8 cellular contexts compared by ENCODE assay signal in genomic region chr18:54444309-54444914, GRCh38.
DNase-seq lines count a peak whose midpoint lies in the region; TF ChIP-seq lines count a peak whose summit lies in the region.

No MANE protein-coding gene starts in this region.

- H3K4me3 ChIP-seq in uterus, result no peak overlapping the region
- H3K4me3 ChIP-seq in CD4-positive, alpha-beta memory T cell (ENCODE audit: low read length in 2 of 2), result no peak overlapping the region

- TF ChIP-seq CTCF in GM20000 (IDR thresholded peaks at IDR 0.05; ENCODE audit: extremely low read depth, missing control alignments), result peak; percentile 70
- TF ChIP-seq CTCF in uterus (IDR thresholded peaks at IDR 0.05), result peak; percentile 16 to 38 (median 30)

- no peak for TF ChIP-seq POLR2A in uterus (IDR thresholded peaks at IDR 0.05)

- peak; percentile 9 for DNase-seq in GDM1 (lab: John Stamatoyannopoulos, UW)
- peak; percentile 44 for DNase-seq in GM20000 (ENCODE audit: low spot score)
- peak; percentile 65 for DNase-seq in HT1080 (ENCODE audit: low read depth)
- peak; percentile 20 for DNase-seq in SKM-1 (lab: John Stamatoyannopoulos, UW; ENCODE audit: unreplicated experiment)
- peak; percentile 73 for DNase-seq in ecto neural progenitor cell (ENCODE audit: low spot score)
- DNase-seq in midbrain (lab: John Stamatoyannopoulos, UW), result peak; percentile 67
- peak in 1 of 2 donors; percentile 17 for DNase-seq in uterus
- no peak for DNase-seq in CD4-positive, alpha-beta memory T cell

- peaks cover 0 to 2% (median 0%) of the 10 kb centered on the region in 8 donors for H3K9me3 Mint-ChIP-seq in CD4-positive, alpha-beta memory T cell

- peaks cover 16 to 21% of the 10 kb centered on the region in 2 donors for H3K27me3 Mint-ChIP-seq in CD4-positive, alpha-beta memory T cell

- no peak overlapping the region for H3K27ac ChIP-seq in uterus
- no peak overlapping the region for H3K27ac ChIP-seq in CD4-positive, alpha-beta memory T cell (ENCODE audit: low read depth, low read length)

- H3K4me3 Mint-ChIP-seq in CD4-positive, alpha-beta memory T cell, result no peak overlapping the region

- no peaks in the 10 kb centered on the region for H3K36me3 Mint-ChIP-seq in CD4-positive, alpha-beta memory T cell

- intact Hi-C loops in uterus (cut with DNase I; ENCODE audit: low total_unique reads), result no loop called here
- intact Hi-C loops in CD4-positive, alpha-beta memory T cell (cut with micrococcal nuclease), result loop anchor here (1.0 kb wide), 1 partner anchor 539 kb away; no protein-coding TSS in a partner anchor

- no peaks in the 10 kb centered on the region for H3K36me3 ChIP-seq in uterus
- H3K36me3 ChIP-seq in CD4-positive, alpha-beta memory T cell (ENCODE audit: insufficient read depth, low read length), result no peaks in the 10 kb centered on the region

- no peaks in the 10 kb centered on the region for H3K27me3 ChIP-seq in uterus
- H3K27me3 ChIP-seq in CD4-positive, alpha-beta memory T cell (ENCODE audit: insufficient read depth, low read length), result no peaks in the 10 kb centered on the region

- POLR2A ChIA-PET in CD4-positive, alpha-beta memory T cell (lab: Charles Lee; ENCODE audit: partially characterized antibody), result no interaction called here

- CTCF ChIA-PET in CD4-positive, alpha-beta memory T cell (lab: Charles Lee; ENCODE audit: partially characterized antibody), result interaction anchor here (1.5 kb wide), 1 partner anchor 539 kb away, joined by 12 read pairs; no protein-coding TSS in a partner anchor

- H3K27ac Mint-ChIP-seq in CD4-positive, alpha-beta memory T cell, result no peak overlapping the region

- no peaks in the 10 kb centered on the region for H3K9me3 ChIP-seq in uterus
- no peaks in the 10 kb centered on the region for H3K9me3 ChIP-seq in CD4-positive, alpha-beta memory T cell (ENCODE audit: control insufficient read depth in 1 of 2, low read length in 2 of 2)

- no peaks in the 10 kb centered on the region for H3K4me1 ChIP-seq in uterus
- no peaks in the 10 kb centered on the region for H3K4me1 ChIP-seq in CD4-positive, alpha-beta memory T cell (ENCODE audit: insufficient read depth, low read length)

- H3K4me1 Mint-ChIP-seq in CD4-positive, alpha-beta memory T cell, result no peaks in the 10 kb centered on the region

Comparison
In these comparisons a context has a peak if more than half of its experiments do, and no peak if none do; other contexts are left out.
1. DNase-seq: peak in GDM1 (single experiment), GM20000 (single experiment), HT1080 (single experiment), SKM-1 (single experiment), ecto neural progenitor cell (single experiment) and midbrain (single experiment); none in CD4-positive, alpha-beta memory T cell (0 of 5).